8 cellular contexts compared by ENCODE assay signal in the genomic region with DNA sequence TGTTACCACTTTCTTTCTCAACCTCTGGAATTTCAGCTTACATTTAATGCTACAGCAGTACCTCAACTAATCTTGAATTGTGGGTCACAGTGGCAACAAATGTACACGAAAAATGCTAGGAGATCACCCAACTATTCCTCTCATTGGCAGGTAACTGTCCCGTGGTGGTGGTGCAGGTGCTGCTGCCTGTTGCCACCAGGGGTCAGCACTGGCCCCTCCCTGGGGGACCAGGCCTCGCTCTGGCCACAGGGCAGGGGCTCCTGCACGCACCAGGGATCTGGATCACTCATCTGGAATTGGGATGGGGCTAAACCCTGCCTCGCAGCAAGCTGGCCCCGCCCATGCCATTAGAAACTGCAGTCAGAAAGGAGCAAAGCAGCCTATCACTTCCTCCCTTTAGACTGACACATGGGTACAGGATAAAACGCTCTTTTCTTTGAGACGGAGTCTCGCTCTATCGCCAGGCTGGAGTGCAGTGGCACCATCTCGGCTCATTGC. TPM values are rescaled to one million over a fixed set of nuclear protein-coding genes. Genes with fewer than 3 reads are reported as not detected.
DNase-seq lines count a peak whose midpoint lies in the region; ATAC-seq and TF ChIP-seq lines count a peak whose summit lies in the region.

No MANE protein-coding gene starts in this region.

- peak; percentile 46 for DNase-seq in activated gamma-delta T cell treated with Interleukin-2 at 50 U/mL for 16 hours
- no peak for DNase-seq in activated gamma-delta T cell (lab: John Stamatoyannopoulos, UW)
- peak; percentile 3 for DNase-seq in NCI-H446 treated with DMSO at 0.1 percent for 48 hours (lab: John Stamatoyannopoulos, UW)
- DNase-seq in activated T-cell treated with anti-CD3 and anti-CD28 coated beads for 48 hours (ENCODE audit: low read depth), result peak; percentile 45
- no peak for DNase-seq in esophagus squamous epithelium (lab: John Stamatoyannopoulos, UW)
- peak; percentile 93 for DNase-seq in neural progenitor cell (ENCODE audit: low spot score)
- peak; percentile 66 to 67 for DNase-seq in uterus

- H3K27ac Mint-ChIP-seq in neural progenitor cell, result no peak overlapping the region

- H3K27me3 Mint-ChIP-seq in neural progenitor cell (ENCODE audit: insufficient read depth, low read depth), result peaks cover 9% of the 10 kb centered on the region

- no peak for ATAC-seq in GM21576 (IDR thresholded peaks at IDR 0.05; ENCODE audit: unreplicated experiment)

- H3K9me3 ChIP-seq in esophagus squamous epithelium (no peaks in the 10 kb centered on the region), neural progenitor cell (ENCODE audit: low read depth) (no peaks in the 10 kb centered on the region), uterus (no peaks in the 10 kb centered on the region)

- peaks cover 22 to 64% (median 27%) of the 10 kb centered on the region in 3 donors for H3K4me1 ChIP-seq in esophagus squamous epithelium
- H3K4me1 ChIP-seq in neural progenitor cell, result no peaks in the 10 kb centered on the region
- H3K4me1 ChIP-seq in uterus, result peaks cover 0 to 6% of the 10 kb centered on the region in 2 donors

- H2AFZ ChIP-seq in neural progenitor cell (replicated peaks), result no peak overlapping the region

- TF ChIP-seq POLR2A in esophagus squamous epithelium (IDR thresholded peaks at IDR 0.05), result no peak
- TF ChIP-seq POLR2A in uterus (IDR thresholded peaks at IDR 0.05), result no peak

- H3K9ac ChIP-seq in neural progenitor cell, result no peak overlapping the region

- H3K4me3 Mint-ChIP-seq in neural progenitor cell, result no peak overlapping the region

- H3K36me3 ChIP-seq in esophagus squamous epithelium, result peaks cover 20 to 60% (median 31%) of the 10 kb centered on the region in 3 donors
- H3K36me3 ChIP-seq in neural progenitor cell, result no peaks in the 10 kb centered on the region
- no peaks in the 10 kb centered on the region for H3K36me3 ChIP-seq in uterus

- peaks cover 3% of the 10 kb centered on the region for H4K20me1 ChIP-seq in neural progenitor cell (ENCODE audit: low read depth)

- no peaks in the 10 kb centered on the region for H3K9me3 Mint-ChIP-seq in neural progenitor cell

- H3F3A ChIP-seq in neural progenitor cell (ENCODE audit: low read depth), result peaks cover 17% of the 10 kb centered on the region

- H3K27me3 ChIP-seq in esophagus squamous epithelium (no peaks in the 10 kb centered on the region), neural progenitor cell (no peaks in the 10 kb centered on the region), uterus (no peaks in the 10 kb centered on the region)

- peaks cover 9% of the 10 kb centered on the region for H3K36me3 Mint-ChIP-seq in neural progenitor cell

- H3K79me2 ChIP-seq in neural progenitor cell (ENCODE audit: low read depth), result no peaks in the 10 kb centered on the region

- TF ChIP-seq CTCF in esophagus squamous epithelium (IDR thresholded peaks at IDR 0.05) (peak; percentile 78 to 89 (median 86)), neural progenitor cell (IDR thresholded peaks at IDR 0.05) (peak; percentile 97), uterus (IDR thresholded peaks at IDR 0.05) (peak; percentile 71 to 84 (median 81))

- H3K4me1 Mint-ChIP-seq in neural progenitor cell, result peaks cover 22% of the 10 kb centered on the region

- no peak overlapping the region for H3K4me2 ChIP-seq in neural progenitor cell

- H3K27ac ChIP-seq in esophagus squamous epithelium (peak overlapping the region; percentile 65 to 83 (median 78)), neural progenitor cell (no peak overlapping the region), uterus (peak overlapping the region; percentile 43 to 77)

- H3K4me3 ChIP-seq in esophagus squamous epithelium, result no peak overlapping the region
- no peak overlapping the region for H3K4me3 ChIP-seq in neural progenitor cell
- H3K4me3 ChIP-seq in uterus, result no peak overlapping the region

- 45 to 49% methylated on average over 7 of the region's 11 CpGs for WGBS in esophagus squamous epithelium, 2 donors

- intact Hi-C loops in esophagus squamous epithelium (cut with DNase I), result no loop called here
- intact Hi-C loops in uterus (cut with DNase I; ENCODE audit: low total_unique reads), result no loop called here

RNA-seq across cellular contexts. Expression of a gene that starts 6.9 kb away (rescaled TPM):
- total RNA-seq in esophagus squamous epithelium (10 to 100 TPM; 23.3 to 33.0 (median 28.0) TPM), neural progenitor cell (ENCODE audit: low replicate concordance) (37.8 and 67.2 TPM in 2 replicates), uterus (10 to 100 TPM; 25.9 to 73.3 (median 39.2) TPM)

RNA-seq across cellular contexts. Expression of a gene that starts 18.8 kb away (rescaled TPM):
- under 1 TPM in 1 of 4 donors, not detected in 3; 0.76 TPM for total RNA-seq in esophagus squamous epithelium
- 0.34 TPM in 1 of 2 replicates, not detected in the other for total RNA-seq in neural progenitor cell (ENCODE audit: low replicate concordance)
- under 1 TPM in 1 of 4 donors, not detected in 3; 0.79 TPM for total RNA-seq in uterus

RNA-seq across cellular contexts. Expression of a gene that starts 27.6 kb away (rescaled TPM):
- 10 to 100 TPM; 49.5 to 81.6 (median 71.7) TPM for total RNA-seq in esophagus squamous epithelium
- 21.6 and 61.5 TPM in 2 replicates for total RNA-seq in neural progenitor cell (ENCODE audit: low replicate concordance)
- total RNA-seq in uterus, result 100 to 1,000 TPM in 1 of 4 donors, 10 to 100 TPM in 3; 34.0 to 225 (median 51.7) TPM

Comparison
In these comparisons a context has a peak if more than half of its experiments do, and no peak if none do; other contexts are left out.
1. DNase-seq: peak in activated gamma-delta T cell treated with Interleukin-2 at 50 U/mL for 16 hours (single experiment), NCI-H446 treated with DMSO at 0.1 percent for 48 hours (single experiment), activated T-cell treated with anti-CD3 and anti-CD28 coated beads for 48 hours (single experiment), neural progenitor cell (single experiment) and uterus (2 of 2); none in activated gamma-delta T cell (single experiment) and esophagus squamous epithelium (single experiment).
2. Peak in every context shown above with its lines, with median percentiles within 50 percentile points of each other: CTCF ChIP-seq.